In the genomic region with DNA sequence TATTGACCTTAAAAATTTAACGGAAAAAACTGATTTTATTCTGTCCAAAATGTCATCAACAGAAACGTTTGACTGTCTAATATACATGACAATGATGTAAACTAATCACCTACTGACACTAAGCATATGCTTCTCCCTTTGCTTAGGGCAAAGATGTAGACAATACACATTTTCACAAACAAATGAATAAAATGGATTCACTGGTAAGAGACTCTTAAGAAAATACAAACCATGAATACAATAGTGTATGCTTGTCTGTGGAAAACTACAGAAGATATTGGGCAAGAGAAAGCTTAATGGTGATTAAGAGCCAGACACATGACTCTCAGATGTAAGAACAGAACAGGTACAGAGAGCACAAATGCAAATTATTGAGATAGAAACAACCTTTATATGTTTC, we compare ENCODE assay signal across 33 cellular contexts.
"Had no signal": no experiment of that assay in that cellular context is flagged by ENCODE, and none has a peak within 500 bp of the region (broad histone marks: within the 10 kb centered on the region; RNA-seq: fewer than 3 reads in every experiment).

No MANE protein-coding gene starts in this region.

- FAIRE-seq: bronchial epithelial cell, TTC549 had no signal

- H3K27me3 ChIP-seq: adrenal gland, ascending aorta, cardiac muscle cell had no signal

- H3K36me3 ChIP-seq: adrenal gland, ascending aorta, cardiac muscle cell had no signal

- ATAC-seq: activated CD8-positive, alpha-beta T cell treated with anti-CD3 and anti-CD28 coated beads for 36 hours; activated naive CD4-positive, alpha-beta T cell treated with anti-CD3 and anti-CD28 coated beads, Interleukin-2, amount 50 U/mL, for 72 hours; activated T-cell treated with anti-CD3 and anti-CD28 coated beads, Interleukin-2, amount 50 U/mL, for 4 hours; activated T-cell treated with anti-CD3 and anti-CD28 coated beads, Interleukin-2, amount 50 U/mL, for 72 hours; activated T-helper 17 cell treated with anti-CD3 and anti-CD28 coated beads, Interleukin-2, amount 50 U/mL, for 72 hours had no signal

- H3K9me3 ChIP-seq: adrenal gland, ascending aorta had no signal

- DNase-seq: activated B cell treated with CpG ODN at 0.5 μM for 24 hours; activated CD4-positive, alpha-beta memory T cell treated with anti-CD3 and anti-CD28 coated beads for 36 hours; activated CD4-positive, alpha-beta T cell treated with anti-CD3 and anti-CD28 coated beads for 4 hours; activated CD4-positive, alpha-beta T cell treated with anti-CD3 and anti-CD28 coated beads, Interleukin-2, amount 10 ng/mL, durations not matched to agents 24 days and 14 days; activated CD4-positive, alpha-beta T cell treated with anti-CD3 and anti-CD28 coated beads, Interleukin-2, amount 50 U/mL, for 1 hour; activated CD4-positive, alpha-beta T cell treated with anti-CD3 and anti-CD28 coated beads, Interleukin-2, amount 50 U/mL, for 4 hours; activated CD4-positive, CD25-positive, alpha-beta regulatory T cell treated with anti-CD3 and anti-CD28 coated beads, Interleukin-2, amount 50 U/mL, for 72 hours; activated CD8-positive, alpha-beta memory T cell treated with anti-CD3 and anti-CD28 coated beads, Interleukin-2, amount 50 U/mL, for 4 hours; activated CD8-positive, alpha-beta T cell treated with anti-CD3 and anti-CD28 coated beads for 36 hours; activated effector memory CD4-positive, alpha-beta T cell treated with anti-CD3 and anti-CD28 coated beads, Interleukin-2, amount 50 U/mL, for 16 hours; activated gamma-delta T cell treated with Interleukin-2 at 50 U/mL for 16 hours; activated naive CD4-positive, alpha-beta T cell; activated naive CD4-positive, alpha-beta T cell treated with anti-CD3 and anti-CD28 coated beads for 36 hours; activated naive CD4-positive, alpha-beta T cell treated with anti-CD3 and anti-CD28 coated beads, Interleukin-2, amount 50 U/mL, for 16 hours; activated naive CD8-positive, alpha-beta T cell treated with anti-CD3 and anti-CD28 coated beads for 36 hours; activated T-cell treated with anti-CD3 and anti-CD28 coated beads for 4 hours; activated T-cell treated with anti-CD3 and anti-CD28 coated beads, Interleukin-2, amount 50 U/mL, for 1 hour; activated T-cell treated with anti-CD3 and anti-CD28 coated beads, Interleukin-2, amount 50 U/mL, for 4 hours; activated T-cell treated with anti-CD3 and anti-CD28 coated beads, Interleukin-2, amount 50 U/mL, for 72 hours; adrenal gland; amygdala; anterior cingulate cortex; caudate nucleus; cerebellar nuclear complex; T-helper 2 cell; T-helper 9 cell had no signal

- H3K4me3 ChIP-seq: adrenal gland, ascending aorta, cardiac muscle cell had no signal

- H3K4me1 ChIP-seq: adrenal gland, ascending aorta had no signal

- H3K27ac ChIP-seq: adrenal gland, ascending aorta, cardiac muscle cell, VCaP had no signal
